17 cellular contexts compared by ENCODE assay signal in genomic region chr17:1861391-1862010, GRCh38. TPM values are rescaled to one million over a fixed set of nuclear protein-coding genes. Genes with fewer than 3 reads are reported as not detected.
A peak's percentile ranks its signal among the peaks of the same experiment; 100 is the strongest.
DNase-seq lines count a peak whose midpoint lies in the region; ATAC-seq and TF ChIP-seq lines count a peak whose summit lies in the region.
"Had no signal": no experiment of that assay in that cellular context is flagged by ENCODE, and none has a peak within 500 bp of the region (broad histone marks: within the 10 kb centered on the region; RNA-seq: fewer than 3 reads in every experiment).

No MANE protein-coding gene starts in this region.

- H3K27ac ChIP-seq in gastroesophageal sphincter (peak overlapping the region; percentile 41 to 65 (median 60)), stomach smooth muscle (ENCODE audit: low read length) (peak overlapping the region; percentile 24)

- H3K9ac ChIP-seq in stomach smooth muscle (ENCODE audit: low read length in 2 of 2) = no peak overlapping the region

- H3K36me3 ChIP-seq in gastroesophageal sphincter = peaks cover 0 to 47% of the 10 kb centered on the region in 2 donors
- peaks cover 0 to 2% of the 10 kb centered on the region in 2 donors for H3K36me3 ChIP-seq in stomach smooth muscle (ENCODE audit: control insufficient read depth in 2 of 2, insufficient read depth in 2 of 2, low read length in 2 of 2)

- H3K4me1 ChIP-seq in gastroesophageal sphincter = no peaks in the 10 kb centered on the region
- H3K4me1 ChIP-seq in stomach smooth muscle (ENCODE audit: control insufficient read depth, insufficient read depth, low read length) = peaks cover 2% of the 10 kb centered on the region

- H3K27me3 Mint-ChIP-seq in activated T-cell treated with anti-CD3 and anti-CD28 coated beads, Interleukin-2, amount 50 U/mL, for 72 hours (ENCODE audit: low read depth) = no peaks in the 10 kb centered on the region
- H3K27me3 Mint-ChIP-seq in osteocyte (ENCODE audit: unreplicated experiment) = no peaks in the 10 kb centered on the region

- H3K36me3 Mint-ChIP-seq in activated T-cell treated with anti-CD3 and anti-CD28 coated beads, Interleukin-2, amount 50 U/mL, for 72 hours (ENCODE audit: insufficient read depth in 2 of 2) = peaks cover 0 to 8% of the 10 kb centered on the region in 2 donors
- H3K36me3 Mint-ChIP-seq in osteocyte (ENCODE audit: unreplicated experiment) = peaks cover 9% of the 10 kb centered on the region

- no peaks in the 10 kb centered on the region for H3K4me1 Mint-ChIP-seq in activated T-cell treated with anti-CD3 and anti-CD28 coated beads, Interleukin-2, amount 50 U/mL, for 72 hours (ENCODE audit: low read depth)
- H3K4me1 Mint-ChIP-seq in osteocyte (ENCODE audit: unreplicated experiment) = no peaks in the 10 kb centered on the region

- no peak for TF ChIP-seq CTCF in gastroesophageal sphincter (IDR thresholded peaks at IDR 0.05)
- no peak for TF ChIP-seq CTCF in osteocyte (IDR thresholded peaks at IDR 0.05)

- no peak for ATAC-seq in activated T-cell treated with anti-CD3 and anti-CD28 coated beads, Interleukin-2, amount 50 U/mL, for 72 hours (replicated peaks in 1 of 2)
- ATAC-seq in gastroesophageal sphincter (peak; percentile 62), HG03520 (IDR thresholded peaks at IDR 0.05; ENCODE audit: unreplicated experiment) (no peak)
- ATAC-seq: CD8-positive, alpha-beta T cell; PC-3 had no signal

- DNase-seq in activated T-cell treated with anti-CD3 and anti-CD28 coated beads, Interleukin-2, amount 50 U/mL, for 72 hours = no peak
- DNase-seq in activated T-cell treated with anti-CD3 and anti-CD28 coated beads, Interleukin-2, amount 50 U/mL, for 48 hours = no peak
- DNase-seq in osteocyte (ENCODE audit: extremely low spot score, unreplicated experiment) (peak; percentile 54), retina (no peak)
- DNase-seq in activated CD8-positive, alpha-beta memory T cell treated with anti-CD3 and anti-CD28 coated beads, Interleukin-2, amount 50 U/mL, for 4 hours = no peak
- DNase-seq: CD8-positive, alpha-beta T cell; DMS79; H7; NCI-H1048; NCI-H146; NCI-H2081; NCI-H510A treated with DMSO at 0.1 percent for 48 hours; NCI-H82; PC-3 had no signal

- H3K4me3 ChIP-seq in gastroesophageal sphincter (no peak overlapping the region), stomach smooth muscle (ENCODE audit: low read length in 2 of 2) (no peak overlapping the region)

- no peak overlapping the region for H3K4me3 Mint-ChIP-seq in activated T-cell treated with anti-CD3 and anti-CD28 coated beads, Interleukin-2, amount 50 U/mL, for 72 hours
- H3K4me3 Mint-ChIP-seq in osteocyte (ENCODE audit: unreplicated experiment) = no peak overlapping the region
- H3K4me3 Mint-ChIP-seq: CD8-positive, alpha-beta T cell had no signal

- H3K27me3 ChIP-seq in gastroesophageal sphincter (no peaks in the 10 kb centered on the region), stomach smooth muscle (ENCODE audit: control insufficient read depth in 1 of 2, insufficient read depth in 2 of 2, low read length in 2 of 2) (no peaks in the 10 kb centered on the region)

- 70 to 72% methylated on average over 13 to 16 of the region's 16 CpGs for WGBS in gastroesophageal sphincter (ENCODE audit: low coverage in 1 of 2), 2 donors

- H3K9me3 ChIP-seq in gastroesophageal sphincter = no peaks in the 10 kb centered on the region
- H3K9me3 ChIP-seq in stomach smooth muscle (ENCODE audit: control insufficient read depth in 2 of 2, low read length in 2 of 2) = no peaks in the 10 kb centered on the region

- no peaks in the 10 kb centered on the region for H3K9me3 Mint-ChIP-seq in activated T-cell treated with anti-CD3 and anti-CD28 coated beads, Interleukin-2, amount 50 U/mL, for 72 hours
- H3K9me3 Mint-ChIP-seq in osteocyte (ENCODE audit: unreplicated experiment) = no peaks in the 10 kb centered on the region
- H3K9me3 Mint-ChIP-seq: CD8-positive, alpha-beta T cell had no signal

- peak overlapping the region; percentile 31 for H3K27ac Mint-ChIP-seq in activated T-cell treated with anti-CD3 and anti-CD28 coated beads, Interleukin-2, amount 50 U/mL, for 72 hours
- H3K27ac Mint-ChIP-seq in osteocyte (ENCODE audit: unreplicated experiment) = no peak overlapping the region
- H3K27ac Mint-ChIP-seq: CD8-positive, alpha-beta T cell had no signal

- TF ChIP-seq POLR2A in gastroesophageal sphincter (IDR thresholded peaks at IDR 0.05) = no peak

- TF ChIP-seq EP300 in gastroesophageal sphincter (IDR thresholded peaks at IDR 0.05) = no peak

RNA-seq across cellular contexts. Expression of gene RPA1, which starts 31.7 kb away (rescaled TPM):
- 100 to 1,000 TPM; 178 to 211 TPM for total RNA-seq in activated T-cell treated with anti-CD3 and anti-CD28 coated beads, Interleukin-2, amount 50 U/mL, for 72 hours
- 10 to 100 TPM; 22.0 to 33.0 (median 25.2) TPM for total RNA-seq in gastroesophageal sphincter
- 75.3 and 84.8 TPM in 2 replicates for total RNA-seq in osteocyte

RNA-seq across cellular contexts. Expression of gene SMYD4, which starts 31.8 kb away (rescaled TPM):
- 10 to 100 TPM; 23.0 to 30.6 TPM for total RNA-seq in activated T-cell treated with anti-CD3 and anti-CD28 coated beads, Interleukin-2, amount 50 U/mL, for 72 hours
- total RNA-seq in gastroesophageal sphincter (10 to 100 TPM in 2 of 4 donors, 1 to 10 TPM in 2; 8.1 to 14.0 (median 11.0) TPM), osteocyte (11.2 and 14.4 TPM in 2 replicates)
